In genomic region chr10:18325889-18326531, GRCh38 we compare ENCODE assay signal across 32 cellular contexts.
DNase-seq lines count a peak whose midpoint lies in the region; ATAC-seq, FAIRE-seq and TF ChIP-seq lines count a peak whose summit lies in the region.
"Had no signal": no experiment of that assay in that cellular context is flagged by ENCODE, and none has a peak within 500 bp of the region (broad histone marks: within the 10 kb centered on the region; RNA-seq: fewer than 3 reads in every experiment).

No MANE protein-coding gene starts in this region.

- H3K27ac ChIP-seq in liver (ENCODE audit: low read depth in 1 of 2, low read length in 2 of 2): no peak overlapping the region
- H3K27ac ChIP-seq in HepG2 (ENCODE audit: extremely low read length, insufficient read depth, low read length): no peak overlapping the region
- H3K27ac ChIP-seq in esophagus muscularis mucosa (replicated peaks in 1 of 4): peak overlapping the region; percentile 1 to 41 (median 6)
- H3K27ac ChIP-seq: adrenal gland, colonic mucosa, GM23248, HL-60, Peyer's patch, suprapubic skin had no signal

- 41% methylated on average over 5 of the region's 5 CpGs for WGBS in liver
- WGBS in HepG2 (ENCODE audit: low lambda C conversion rate): 15% methylated on average over 5 of the region's 5 CpGs
- WGBS in esophagus muscularis mucosa: 49% methylated on average over 5 of the region's 5 CpGs

- H3K36me3 ChIP-seq in liver (ENCODE audit: control insufficient read depth in 4 of 4, insufficient read depth in 3 of 4, low read depth in 1 of 4, low read length in 3 of 4) (no peaks in the 10 kb centered on the region), HepG2 (replicated peaks in 1 of 2; ENCODE audit: control insufficient read depth in 1 of 2, insufficient read depth in 2 of 2, low read length in 2 of 2) (no peaks in the 10 kb centered on the region), esophagus muscularis mucosa (no peaks in the 10 kb centered on the region)
- H3K36me3 ChIP-seq: adrenal gland, colonic mucosa, Peyer's patch, suprapubic skin had no signal

- no peak overlapping the region for H3K4me3 Mint-ChIP-seq in nephron progenitor cell
- H3K4me3 Mint-ChIP-seq: activated CD4-positive, alpha-beta memory T cell treated with anti-CD3 and anti-CD28 coated beads, Interleukin-2, amount 10 ng/mL, durations not matched to agents 7 days and 5 days; activated naive CD4-positive, alpha-beta T cell treated with anti-CD3 and anti-CD28 coated beads for 36 hours; CD4-positive, CD25-positive, alpha-beta regulatory T cell; HFFc6 had no signal

- no peaks in the 10 kb centered on the region for H3K79me2 ChIP-seq in HepG2 (ENCODE audit: insufficient read depth, low read length)

- no peak overlapping the region for H3K4me2 ChIP-seq in HepG2 (ENCODE audit: low read depth, low read length)

- no peak overlapping the region for H3K9ac ChIP-seq in liver (ENCODE audit: low read depth in 1 of 2, low read length in 2 of 2)
- H3K9ac ChIP-seq in HepG2 (ENCODE audit: insufficient read depth, low read depth, low read length): no peak overlapping the region
- H3K9ac ChIP-seq: GM23248 had no signal

- ATAC-seq in HepG2 (no peak), left lobe of liver (peak; percentile 94), HG02981 (IDR thresholded peaks at IDR 0.05; ENCODE audit: unreplicated experiment) (no peak)

- no peaks in the 10 kb centered on the region for H3K4me1 Mint-ChIP-seq in nephron progenitor cell
- H3K4me1 Mint-ChIP-seq: activated CD4-positive, alpha-beta memory T cell treated with anti-CD3 and anti-CD28 coated beads, Interleukin-2, amount 10 ng/mL, durations not matched to agents 7 days and 5 days; CD4-positive, CD25-positive, alpha-beta regulatory T cell had no signal

- H3K27me3 Mint-ChIP-seq in nephron progenitor cell (ENCODE audit: low read depth, poor library complexity): peaks cover 3% of the 10 kb centered on the region
- H3K27me3 Mint-ChIP-seq: activated CD4-positive, alpha-beta memory T cell treated with anti-CD3 and anti-CD28 coated beads, Interleukin-2, amount 10 ng/mL, durations not matched to agents 7 days and 5 days; CD4-positive, CD25-positive, alpha-beta regulatory T cell had no signal

- BruUV-seq in HepG2 (replicated peaks; lab: Mats Ljungman, UMichigan): no TSS peak

- H3K4me1 ChIP-seq in liver (ENCODE audit: control insufficient read depth in 4 of 4, insufficient read depth in 4 of 4, low read length in 3 of 4) (peaks cover 2 to 13% (median 10%) of the 10 kb centered on the region in 4 donors), HepG2 (ENCODE audit: insufficient read depth, low read length) (no peaks in the 10 kb centered on the region), esophagus muscularis mucosa (peaks cover 0 to 32% (median 22%) of the 10 kb centered on the region in 4 donors)
- H3K4me1 ChIP-seq: adrenal gland, colonic mucosa, Peyer's patch, suprapubic skin had no signal

- peak; percentile 20 to 23 for TF ChIP-seq RAD21 in liver (IDR thresholded peaks at IDR 0.05)
- no peak for TF ChIP-seq RAD21 in HepG2 (CRISPR knock-in tag; IDR thresholded peaks at IDR 0.05)

- H2AFZ ChIP-seq in HepG2 (ENCODE audit: low read length): no peak overlapping the region
- H2AFZ ChIP-seq: GM23248 had no signal

- H3K27me3 ChIP-seq in liver (ENCODE audit: control insufficient read depth in 4 of 4, insufficient read depth in 4 of 4, low read length in 3 of 4) (no peaks in the 10 kb centered on the region), HepG2 (ENCODE audit: control insufficient read depth in 1 of 2, insufficient read depth in 2 of 2, low read length in 2 of 2) (no peaks in the 10 kb centered on the region), esophagus muscularis mucosa (no peaks in the 10 kb centered on the region)
- H3K27me3 ChIP-seq: adrenal gland, colonic mucosa, Peyer's patch, suprapubic skin had no signal

- no peak for TF ChIP-seq EP300 in HepG2 (IDR thresholded peaks at IDR 0.05; ENCODE audit: low read depth in 2 of 2, low read length in 2 of 2)
- TF ChIP-seq EP300 in HepG2 (CRISPR knock-in tag; IDR thresholded peaks at IDR 0.05; ENCODE audit: borderline replicate concordance): no peak
- no peak for TF ChIP-seq EP300 in esophagus muscularis mucosa (IDR thresholded peaks at IDR 0.05)

- CTCF ChIA-PET in HepG2 (lab: Yijun Ruan, JAX; ENCODE audit: low intra/inter-chr PET ratio, low total read pairs): no interaction called here

- TF ChIP-seq POLR2A in HepG2 (IDR thresholded peaks at IDR 0.05; ENCODE audit: insufficient read depth in 1 of 2, low read depth in 2 of 2, low read length in 2 of 2) (no peak), esophagus muscularis mucosa (IDR thresholded peaks at IDR 0.05; ENCODE audit: low read depth) (no peak)

- H3K9me3 ChIP-seq in liver (ENCODE audit: control insufficient read depth in 4 of 4, low read length in 3 of 4): no peaks in the 10 kb centered on the region
- no peaks in the 10 kb centered on the region for H3K9me3 ChIP-seq in HepG2 (ENCODE audit: low read length)
- H3K9me3 ChIP-seq in esophagus muscularis mucosa: no peaks in the 10 kb centered on the region
- H3K9me3 ChIP-seq: adrenal gland, colonic mucosa, Peyer's patch, suprapubic skin had no signal

- in situ Hi-C loops in HepG2 (cut with HindIII; ENCODE audit: extremely low pct_ligation_motif_present, low pct_unique_long_range_greater_than_20kb): no loop called here

- no peak overlapping the region for H3K27ac Mint-ChIP-seq in nephron progenitor cell
- H3K27ac Mint-ChIP-seq: activated CD4-positive, alpha-beta memory T cell treated with anti-CD3 and anti-CD28 coated beads, Interleukin-2, amount 10 ng/mL, durations not matched to agents 7 days and 5 days; activated naive CD4-positive, alpha-beta T cell treated with anti-CD3 and anti-CD28 coated beads for 36 hours; CD4-positive, CD25-positive, alpha-beta regulatory T cell; HFFc6 had no signal

- H3K4me3 ChIP-seq in liver (ENCODE audit: low read depth in 1 of 3, low read length in 3 of 3) (no peak overlapping the region), HepG2 (replicated peaks in 1 of 3; ENCODE audit: insufficient read depth in 1 of 3, low read depth in 2 of 3, low read length in 3 of 3) (no peak overlapping the region), esophagus muscularis mucosa (no peak overlapping the region)
- H3K4me3 ChIP-seq: adrenal gland, colonic mucosa, GM23248, Peyer's patch, suprapubic skin had no signal

- POLR2A ChIA-PET in HepG2 (lab: Yijun Ruan, JAX): no interaction called here

- H4K20me1 ChIP-seq in HepG2 (ENCODE audit: insufficient read depth, low read length): no peaks in the 10 kb centered on the region

- TF ChIP-seq CTCF in liver (IDR thresholded peaks at IDR 0.05; ENCODE audit: low read depth, low read length, missing input control): no peak
- no peak for TF ChIP-seq CTCF in HepG2 (CRISPR knock-in tag; IDR thresholded peaks at IDR 0.05)
- TF ChIP-seq CTCF in esophagus muscularis mucosa (IDR thresholded peaks at IDR 0.05): no peak
- TF ChIP-seq CTCF in nephron progenitor cell (IDR thresholded peaks at IDR 0.05): no peak

- intact Hi-C loops in HepG2 (cut with micrococcal nuclease; ENCODE audit: unreplicated experiment): no loop called here
- intact Hi-C loops in esophagus muscularis mucosa (cut with DNase I): no loop called here

- DNase-seq in HepG2 (ENCODE audit: low spot score) (no peak), esophagus muscularis mucosa (ENCODE audit: extremely low spot score) (no peak), left lobe of liver (ENCODE audit: low spot score) (no peak), NCI-H345 treated with DMSO at 0.1 percent for 48 hours (lab: John Stamatoyannopoulos, UW; ENCODE audit: unreplicated experiment) (no peak), nephron progenitor cell (no peak), HuH-7 (ENCODE audit: low spot score) (no peak)
- DNase-seq: activated CD4-positive, alpha-beta memory T cell treated with anti-CD3 and anti-CD28 coated beads, Interleukin-2, amount 10 ng/mL, durations not matched to agents 7 days and 5 days; activated CD4-positive, alpha-beta T cell treated with anti-CD3 and anti-CD28 coated beads for 1 hour; activated CD8-positive, alpha-beta memory T cell treated with anti-CD3 and anti-CD28 coated beads, Interleukin-2, amount 50 U/mL, for 4 hours; activated naive CD4-positive, alpha-beta T cell treated with anti-CD3 and anti-CD28 coated beads for 36 hours; adrenal gland; AML-193; CD4-positive, CD25-positive, alpha-beta regulatory T cell; colonic mucosa; effector CD8-positive, alpha-beta T cell; glutamatergic neuron; GM23248; HFFc6; Karpas-422; NCI-H146; NCI-H446; NCI-H774; Peyer's patch; SIG-M5; small intestine; stimulated activated naive CD4-positive, alpha-beta T cell treated with Interleukin-2 at 50 U/mL for 16 hours had no signal

- H3K9me3 Mint-ChIP-seq in nephron progenitor cell: no peaks in the 10 kb centered on the region
- H3K9me3 Mint-ChIP-seq: activated CD4-positive, alpha-beta memory T cell treated with anti-CD3 and anti-CD28 coated beads, Interleukin-2, amount 10 ng/mL, durations not matched to agents 7 days and 5 days; activated naive CD4-positive, alpha-beta T cell treated with anti-CD3 and anti-CD28 coated beads for 36 hours; CD4-positive, CD25-positive, alpha-beta regulatory T cell had no signal

- FAIRE-seq in HepG2 (lab: Jason Lieb, UNC): no peak
- FAIRE-seq: A204.1, small intestine, urothelium cell line had no signal

- no peaks in the 10 kb centered on the region for H3K36me3 Mint-ChIP-seq in nephron progenitor cell (ENCODE audit: low read depth)
- H3K36me3 Mint-ChIP-seq: CD4-positive, CD25-positive, alpha-beta regulatory T cell had no signal

TF ChIP-seq in liver, 16 proteins besides CTCF, POLR2A, EP300 and RAD21 (continues in another document):
- TF ChIP-seq HNF4A (conservative IDR thresholded peaks at IDR 0.05) (peak; percentile 74 to 75), ATF3 (IDR thresholded peaks at IDR 0.05) (no peak), NR2F2 (IDR thresholded peaks at IDR 0.05) (no peak), YY1 (IDR thresholded peaks at IDR 0.05) (peak; percentile 92)

TF ChIP-seq in HepG2, 621 proteins besides CTCF, POLR2A, EP300 and RAD21 (continues in another document):
- TF ChIP-seq FOXP4 (CRISPR knock-in tag; IDR thresholded peaks at IDR 0.05): no peak

Comparison
In these comparisons a context has a peak if more than half of its experiments do, and no peak if none do; other contexts are left out.
1. H3K27ac ChIP-seq: peak in esophagus muscularis mucosa (4 of 4); none in liver (0 of 2) and HepG2 (single experiment).